8 cellular contexts compared by ENCODE assay signal in the genomic region with DNA sequence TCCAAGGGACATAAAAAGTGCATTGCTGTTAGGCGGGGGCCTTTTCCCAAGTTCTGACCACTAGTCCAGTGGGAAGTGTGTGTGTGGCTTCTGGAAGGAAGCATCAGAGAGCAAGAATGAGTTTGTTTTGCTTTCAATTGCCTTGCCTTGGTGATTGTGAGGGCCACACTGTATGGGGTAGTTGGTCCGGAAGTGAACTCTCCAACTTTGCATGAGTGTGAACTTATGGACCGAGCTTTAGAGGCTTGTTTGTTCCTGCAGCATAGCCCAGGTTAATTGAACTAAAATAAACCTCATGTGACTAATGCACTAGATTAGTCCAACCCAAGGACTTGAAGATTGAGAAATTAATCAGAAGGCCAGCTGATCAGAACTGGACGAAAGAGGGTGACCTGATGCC.
"Had no signal": no experiment of that assay in that cellular context is flagged by ENCODE, and none has a peak within 500 bp of the region (broad histone marks: within the 10 kb centered on the region; RNA-seq: fewer than 3 reads in every experiment).

No MANE protein-coding gene starts in this region.

- ATAC-seq: GM12878 had no signal

- FAIRE-seq: G401.6, GM12878, GM12891, GM12892, GM18507, GM19239 had no signal

- H3K4me3 ChIP-seq: GM12878 had no signal

- DNase-seq: GDM1, GF-D8 had no signal
